8 cellular contexts compared by ENCODE assay signal in the genomic region with DNA sequence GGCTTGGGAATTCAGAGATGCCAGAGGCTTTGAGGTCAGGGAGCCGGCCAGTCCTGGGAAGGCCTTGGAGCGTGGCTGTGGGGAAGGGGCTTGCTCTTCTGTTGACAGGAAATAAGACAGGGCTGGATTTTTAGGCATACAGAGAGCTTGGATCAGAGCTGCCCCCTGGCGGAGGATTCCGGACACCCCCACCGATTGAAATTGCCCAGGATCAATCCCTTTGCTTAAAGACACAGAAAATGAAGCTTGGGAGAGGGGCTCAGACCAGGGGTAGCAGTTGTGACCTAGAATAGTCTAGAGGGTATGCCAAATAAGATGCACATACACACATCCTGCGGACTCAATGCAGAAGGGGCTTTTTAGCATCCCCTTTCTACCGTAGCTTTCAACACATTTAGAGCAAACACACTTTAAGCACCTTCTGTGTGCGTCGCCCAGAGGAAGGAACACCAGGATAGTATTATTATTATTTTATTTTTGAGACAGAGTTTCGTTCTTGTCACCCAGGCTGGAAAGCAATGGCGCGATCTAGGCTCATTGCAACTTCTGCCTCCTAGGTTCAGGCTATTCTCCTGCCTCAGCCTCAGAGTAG. TPM values are rescaled to one million over a fixed set of nuclear protein-coding genes. Genes with fewer than 3 reads are reported as not detected.
DNase-seq lines count a peak whose midpoint lies in the region; ATAC-seq and TF ChIP-seq lines count a peak whose summit lies in the region.

No MANE protein-coding gene starts in this region.

- peaks cover 23% of the 10 kb centered on the region for H4K20me1 ChIP-seq in DOHH2 (ENCODE audit: control insufficient read depth, insufficient read depth, low read depth, low read length)

- TF ChIP-seq CTCF in DOHH2 (IDR thresholded peaks at IDR 0.05; ENCODE audit: low read depth, low read length, poor library complexity, severe bottlenecking) (peak; percentile 85), adrenal gland (IDR thresholded peaks at IDR 0.05) (peak; percentile 51 to 73 (median 66))

- H3F3A ChIP-seq in DOHH2 (ENCODE audit: control insufficient read depth, insufficient read depth) = peaks cover 9% of the 10 kb centered on the region

- TF ChIP-seq POLR2A in adrenal gland (IDR thresholded peaks at IDR 0.05) = no peak

- no peaks in the 10 kb centered on the region for H3K9me2 ChIP-seq in DOHH2 (replicated peaks; ENCODE audit: control insufficient read depth, low read length)

- peaks cover 23% of the 10 kb centered on the region for H3K27me3 ChIP-seq in DOHH2 (ENCODE audit: control insufficient read depth, low read length)
- no peaks in the 10 kb centered on the region for H3K27me3 ChIP-seq in adrenal gland

- H3K27ac ChIP-seq in DOHH2 (ENCODE audit: low read depth, low read length) (peak overlapping the region; percentile 84), adrenal gland (no peak overlapping the region)

- no peaks in the 10 kb centered on the region for H3K9me3 ChIP-seq in DOHH2 (ENCODE audit: control insufficient read depth, insufficient read depth, low read length)
- no peaks in the 10 kb centered on the region for H3K9me3 ChIP-seq in adrenal gland (replicated peaks in 1 of 3)

- H3K4me1 ChIP-seq in DOHH2 (ENCODE audit: control insufficient read depth, low read length) (peaks cover 38% of the 10 kb centered on the region), adrenal gland (replicated peaks in 1 of 2) (peaks cover 25 to 33% of the 10 kb centered on the region in 2 donors)

- H3K79me2 ChIP-seq in DOHH2 (ENCODE audit: control insufficient read depth, low read length) = peaks cover 33% of the 10 kb centered on the region

- peaks cover 32% of the 10 kb centered on the region for H3K36me3 ChIP-seq in DOHH2 (ENCODE audit: control insufficient read depth, low read length)
- H3K36me3 ChIP-seq in adrenal gland (replicated peaks in 1 of 2) = no peaks in the 10 kb centered on the region

- intact Hi-C loops in adrenal gland (cut with DNase I) = no loop called here

- WGBS in adrenal gland, 4 donors = 36 to 41% (median 39%) methylated on average over 12 of the region's 12 CpGs

- H3K4me2 ChIP-seq in DOHH2 (ENCODE audit: low read length) = peak overlapping the region; percentile 85

- DNase-seq in Kasumi-1 (lab: John Stamatoyannopoulos, UW) (peak; percentile 59 to 68), T-helper 1 cell (peak; percentile 29 to 65 (median 52)), adrenal gland (peak in 5 of 7 donors; percentile 59 to 83 (median 67)), islet precursor cell (peak; percentile 87)
- DNase-seq in stimulated activated CD4-positive, alpha-beta T cell treated with anti-CD3 and anti-CD28 coated beads, Interleukin-4, amount 100 ng/mL, for 4 hours = peak; percentile 52 to 72

- peak overlapping the region; percentile 84 for H3K4me3 ChIP-seq in DOHH2 (ENCODE audit: low read length)
- H3K4me3 ChIP-seq in adrenal gland = no peak overlapping the region

- ATAC-seq in GM19463 (IDR thresholded peaks at IDR 0.05; ENCODE audit: unreplicated experiment) = no peak
- ATAC-seq in GM21390 (IDR thresholded peaks at IDR 0.05; ENCODE audit: unreplicated experiment) = no peak

RNA-seq across cellular contexts. Expression of a gene that starts 1.7 kb away (rescaled TPM):
- 100 to 1,000 TPM in 4 of 8 donors, 10 to 100 TPM in 4; 27.2 to 190 (median 88.3) TPM for total RNA-seq in adrenal gland
- 100 to 1,000 TPM in 1 of 3 donors, 10 to 100 TPM in 2; 40.0 to 122 (median 87.5) TPM for polyA plus RNA-seq in adrenal gland

RNA-seq across cellular contexts. Expression of a gene that starts 3.4 kb away (rescaled TPM):
- under 1 TPM in 2 of 8 donors, not detected in 6; 0.14 to 0.37 TPM for total RNA-seq in adrenal gland
- polyA plus RNA-seq in adrenal gland = under 1 TPM in 2 of 3 donors, not detected in 1; 0.56 to 0.74 TPM

RNA-seq across cellular contexts. Expression of a gene that starts 17.7 kb away (rescaled TPM):
- 10 to 100 TPM; 21.3 to 31.8 (median 26.8) TPM for total RNA-seq in adrenal gland
- 10 to 100 TPM; 11.2 to 34.2 (median 30.6) TPM for polyA plus RNA-seq in adrenal gland

RNA-seq across cellular contexts. Expression of a gene that starts 41.2 kb away (rescaled TPM):
- total RNA-seq in adrenal gland = 1 to 10 TPM; 1.7 to 8.3 (median 4.0) TPM
- polyA plus RNA-seq in adrenal gland = 10 to 100 TPM in 1 of 3 donors, 1 to 10 TPM in 1, under 1 TPM in 1; 0.15 to 14.2 (median 8.1) TPM
